14 cellular contexts compared by ENCODE assay signal in genomic region chr5:143313298-143313852, GRCh38.
DNase-seq lines count a peak whose midpoint lies in the region; ATAC-seq, FAIRE-seq and TF ChIP-seq lines count a peak whose summit lies in the region.
"Had no signal": no experiment of that assay in that cellular context is flagged by ENCODE, and none has a peak within 500 bp of the region (broad histone marks: within the 10 kb centered on the region; RNA-seq: fewer than 3 reads in every experiment).

No MANE protein-coding gene starts in this region.

- H3K27ac ChIP-seq in SJSA1 (peak overlapping the region; percentile 86), esophagus muscularis mucosa (replicated peaks in 1 of 4) (peak overlapping the region; percentile 25 to 66 (median 31)), small intestine (ENCODE audit: low read depth in 1 of 2, low read length in 1 of 2) (no peak overlapping the region)
- H3K27ac ChIP-seq: SJCRH30, testis had no signal

- intact Hi-C loops in activated CD8-positive, alpha-beta T cell treated with anti-CD3 and anti-CD28 coated beads for 36 hours (cut with micrococcal nuclease), result no loop called here
- intact Hi-C loops in esophagus muscularis mucosa (cut with DNase I), result no loop called here

- TF ChIP-seq CTCF in activated CD8-positive, alpha-beta T cell treated with anti-CD3 and anti-CD28 coated beads for 36 hours (IDR thresholded peaks at IDR 0.05), result no peak
- TF ChIP-seq CTCF in esophagus muscularis mucosa (IDR thresholded peaks at IDR 0.05) (no peak), WTC11 (IDR thresholded peaks at IDR 0.05) (no peak)

- H3K27me3 Mint-ChIP-seq in activated CD8-positive, alpha-beta T cell treated with anti-CD3 and anti-CD28 coated beads for 36 hours, result no peaks in the 10 kb centered on the region
- H3K27me3 Mint-ChIP-seq in activated CD8-positive, alpha-beta T cell treated with anti-CD3 and anti-CD28 coated beads, Interleukin-2, amount 10 ng/mL, durations not matched to agents 7 days and 5 days (ENCODE audit: low read depth), result no peaks in the 10 kb centered on the region
- no peaks in the 10 kb centered on the region for H3K27me3 Mint-ChIP-seq in WTC11 (ENCODE audit: low read depth)

- peaks cover 70% of the 10 kb centered on the region for H3K36me3 ChIP-seq in SJSA1
- peaks cover 0 to 35% (median 19%) of the 10 kb centered on the region in 4 donors for H3K36me3 ChIP-seq in esophagus muscularis mucosa
- peaks cover 7 to 11% of the 10 kb centered on the region in 2 donors for H3K36me3 ChIP-seq in small intestine (ENCODE audit: control insufficient read depth in 2 of 2, insufficient read depth in 2 of 2, low read length in 2 of 2)

- POLR2A ChIA-PET in activated CD8-positive, alpha-beta T cell treated with anti-CD3 and anti-CD28 coated beads for 36 hours (lab: Charles Lee), result no interaction called here
- POLR2A ChIA-PET in activated CD8-positive, alpha-beta T cell treated with anti-CD3 and anti-CD28 coated beads, Interleukin-2, amount 10 ng/mL, durations not matched to agents 7 days and 5 days (lab: Charles Lee), result interaction anchor here (0.5 kb wide), 1 partner anchor 141 kb away, joined by 3 read pairs; no protein-coding TSS in a partner anchor
- POLR2A ChIA-PET in WTC11 (lab: Charles Lee), result interaction anchor here (1.1 kb wide), 1 partner anchor 16 kb away, joined by 3 read pairs; no protein-coding TSS in a partner anchor

- no peaks in the 10 kb centered on the region for H3K27me3 ChIP-seq in SJSA1 (replicated peaks)
- no peaks in the 10 kb centered on the region for H3K27me3 ChIP-seq in esophagus muscularis mucosa
- no peaks in the 10 kb centered on the region for H3K27me3 ChIP-seq in small intestine (ENCODE audit: control insufficient read depth in 2 of 2, insufficient read depth in 2 of 2, low read length in 2 of 2)
- H3K27me3 ChIP-seq: SJCRH30, testis had no signal

- no peak for TF ChIP-seq EP300 in esophagus muscularis mucosa (IDR thresholded peaks at IDR 0.05)

- CTCF ChIA-PET in activated CD8-positive, alpha-beta T cell treated with anti-CD3 and anti-CD28 coated beads for 36 hours (lab: Charles Lee), result interaction anchor here (1.5 kb wide), 1 partner anchor 296 kb away, joined by 3 read pairs; no protein-coding TSS in a partner anchor
- CTCF ChIA-PET in activated CD8-positive, alpha-beta T cell treated with anti-CD3 and anti-CD28 coated beads, Interleukin-2, amount 10 ng/mL, durations not matched to agents 7 days and 5 days (lab: Charles Lee), result no interaction called here
- CTCF ChIA-PET in WTC11 (lab: Charles Lee), result interaction anchor here (0.7 kb wide), 1 partner anchor 130 kb away, joined by 3 read pairs; no protein-coding TSS in a partner anchor

- ATAC-seq in activated CD8-positive, alpha-beta T cell treated with anti-CD3 and anti-CD28 coated beads for 36 hours, result peak; percentile 68
- no peak for ATAC-seq in activated CD8-positive, alpha-beta T cell treated with anti-CD3 and anti-CD28 coated beads, Interleukin-2, amount 10 ng/mL, durations not matched to agents 7 days and 5 days
- ATAC-seq in stimulated activated naive CD8-positive, alpha-beta T cell treated with anti-CD3 and anti-CD28 coated beads, Interleukin-15, Interleukin-2, amounts not matched to agents 100 U/mL and 50 U/mL, for 24 hours, result peak; percentile 69
- ATAC-seq in WTC11, result no peak

- peak overlapping the region; percentile 80 for H3K27ac Mint-ChIP-seq in activated CD8-positive, alpha-beta T cell treated with anti-CD3 and anti-CD28 coated beads for 36 hours
- H3K27ac Mint-ChIP-seq in activated CD8-positive, alpha-beta T cell treated with anti-CD3 and anti-CD28 coated beads, Interleukin-2, amount 10 ng/mL, durations not matched to agents 7 days and 5 days, result no peak overlapping the region
- no peak overlapping the region for H3K27ac Mint-ChIP-seq in WTC11

- no peak overlapping the region for H3K4me3 ChIP-seq in SJSA1
- H3K4me3 ChIP-seq in esophagus muscularis mucosa, result no peak overlapping the region
- H3K4me3 ChIP-seq in small intestine (ENCODE audit: low read depth in 1 of 2, low read length in 2 of 2), result no peak overlapping the region
- H3K4me3 ChIP-seq: SJCRH30, testis had no signal

- H3K9me3 ChIP-seq in SJSA1 (replicated peaks), result no peaks in the 10 kb centered on the region
- H3K9me3 ChIP-seq in esophagus muscularis mucosa, result no peaks in the 10 kb centered on the region
- no peaks in the 10 kb centered on the region for H3K9me3 ChIP-seq in small intestine (ENCODE audit: control insufficient read depth, low read depth)
- H3K9me3 ChIP-seq: SJCRH30, testis had no signal

- no peak for TF ChIP-seq POLR2A in esophagus muscularis mucosa (IDR thresholded peaks at IDR 0.05; ENCODE audit: low read depth)

- no peak for DNase-seq in activated CD8-positive, alpha-beta T cell treated with anti-CD3 and anti-CD28 coated beads for 36 hours
- no peak for DNase-seq in activated CD8-positive, alpha-beta T cell treated with anti-CD3 and anti-CD28 coated beads, Interleukin-2, amount 10 ng/mL, durations not matched to agents 7 days and 5 days
- DNase-seq in SJSA1 (ENCODE audit: low read depth in 1 of 2, low spot score in 2 of 2) (no peak), esophagus muscularis mucosa (ENCODE audit: extremely low spot score) (no peak), small intestine (no peak), WTC11 (ENCODE audit: low spot score) (no peak)
- no peak for DNase-seq in stimulated activated naive CD8-positive, alpha-beta T cell treated with anti-CD3 and anti-CD28 coated beads, Interleukin-15, Interleukin-2, amounts not matched to agents 100 U/mL and 50 U/mL, for 24 hours
- no peak for DNase-seq in stimulated activated naive CD4-positive, alpha-beta T cell treated with Interleukin-2 at 50 U/mL for 16 hours (lab: John Stamatoyannopoulos, UW)
- DNase-seq: ACHN, activated T-cell treated with anti-CD3 and anti-CD28 coated beads for 4 hours, kidney glomerular epithelial cell, NCI-H2171 treated with DMSO at 0.1 percent for 48 hours, SJCRH30, testis had no signal

- no peak for FAIRE-seq in small intestine (lab: Jason Lieb, UNC)

- H3K4me1 Mint-ChIP-seq in activated CD8-positive, alpha-beta T cell treated with anti-CD3 and anti-CD28 coated beads for 36 hours (ENCODE audit: low read depth), result peaks cover 55% of the 10 kb centered on the region
- H3K4me1 Mint-ChIP-seq in activated CD8-positive, alpha-beta T cell treated with anti-CD3 and anti-CD28 coated beads, Interleukin-2, amount 10 ng/mL, durations not matched to agents 7 days and 5 days (ENCODE audit: low read depth), result peaks cover 12% of the 10 kb centered on the region
- H3K4me1 Mint-ChIP-seq in WTC11, result no peaks in the 10 kb centered on the region

- 42% methylated on average over 1 of the region's 1 CpG for WGBS in esophagus muscularis mucosa
- WGBS in small intestine, 3 donors, result 75 to 81% (median 79%) methylated on average over 1 of the region's 1 CpG

- H3K36me3 Mint-ChIP-seq in activated CD8-positive, alpha-beta T cell treated with anti-CD3 and anti-CD28 coated beads for 36 hours (ENCODE audit: low read depth), result peaks cover 52% of the 10 kb centered on the region
- peaks cover 62% of the 10 kb centered on the region for H3K36me3 Mint-ChIP-seq in activated CD8-positive, alpha-beta T cell treated with anti-CD3 and anti-CD28 coated beads, Interleukin-2, amount 10 ng/mL, durations not matched to agents 7 days and 5 days (ENCODE audit: low read depth)
- peaks cover 3% of the 10 kb centered on the region; the same call in 1 of the 2 replicates for H3K36me3 Mint-ChIP-seq in WTC11

- H3K4me3 Mint-ChIP-seq in activated CD8-positive, alpha-beta T cell treated with anti-CD3 and anti-CD28 coated beads for 36 hours, result no peak overlapping the region
- no peak overlapping the region for H3K4me3 Mint-ChIP-seq in activated CD8-positive, alpha-beta T cell treated with anti-CD3 and anti-CD28 coated beads, Interleukin-2, amount 10 ng/mL, durations not matched to agents 7 days and 5 days
- H3K4me3 Mint-ChIP-seq in WTC11, result no peak overlapping the region

- no peaks in the 10 kb centered on the region for H3K9me3 Mint-ChIP-seq in activated CD8-positive, alpha-beta T cell treated with anti-CD3 and anti-CD28 coated beads for 36 hours
- no peaks in the 10 kb centered on the region for H3K9me3 Mint-ChIP-seq in activated CD8-positive, alpha-beta T cell treated with anti-CD3 and anti-CD28 coated beads, Interleukin-2, amount 10 ng/mL, durations not matched to agents 7 days and 5 days (ENCODE audit: insufficient read depth)
- H3K9me3 Mint-ChIP-seq in WTC11, result no peaks in the 10 kb centered on the region

- H3K4me1 ChIP-seq in SJSA1 (replicated peaks) (peaks cover 92% of the 10 kb centered on the region), esophagus muscularis mucosa (peaks cover 51 to 88% (median 85%) of the 10 kb centered on the region in 4 donors), small intestine (ENCODE audit: control insufficient read depth in 2 of 2, insufficient read depth in 1 of 2, low read depth in 1 of 2, low read length in 1 of 2) (no peaks in the 10 kb centered on the region)
- H3K4me1 ChIP-seq: SJCRH30, testis had no signal

TF ChIP-seq in WTC11, 78 proteins besides CTCF, POLR2A, EP300 and RAD21 (continues in another document):
- no peak for TF ChIP-seq NFYB (CRISPR knock-in tag; conservative IDR thresholded peaks at IDR 0.05; ENCODE audit: low read depth)
- no peak for TF ChIP-seq CREM (CRISPR knock-in tag; IDR thresholded peaks at IDR 0.05)
- no peak for TF ChIP-seq USF2 (CRISPR knock-in tag; IDR thresholded peaks at IDR 0.05)
- no peak for TF ChIP-seq ERG (CRISPR knock-in tag; IDR thresholded peaks at IDR 0.05)
- TF ChIP-seq NR2C2 (CRISPR knock-in tag; IDR thresholded peaks at IDR 0.05), result no peak

Comparison
In these comparisons a context has a peak if more than half of its experiments do, and no peak if none do; other contexts are left out.
1. ATAC-seq: peak in activated CD8-positive, alpha-beta T cell treated with anti-CD3 and anti-CD28 coated beads for 36 hours (single experiment) and stimulated activated naive CD8-positive, alpha-beta T cell treated with anti-CD3 and anti-CD28 coated beads, Interleukin-15, Interleukin-2, amounts not matched to agents 100 U/mL and 50 U/mL, for 24 hours (single experiment); none in activated CD8-positive, alpha-beta T cell treated with anti-CD3 and anti-CD28 coated beads, Interleukin-2, amount 10 ng/mL, durations not matched to agents 7 days and 5 days (single experiment) and WTC11 (single experiment).
2. H3K27ac ChIP-seq: peak in SJSA1 (single experiment) and esophagus muscularis mucosa (4 of 4); none in small intestine (0 of 2).